21 cellular contexts compared by ENCODE assay signal in the genomic region with DNA sequence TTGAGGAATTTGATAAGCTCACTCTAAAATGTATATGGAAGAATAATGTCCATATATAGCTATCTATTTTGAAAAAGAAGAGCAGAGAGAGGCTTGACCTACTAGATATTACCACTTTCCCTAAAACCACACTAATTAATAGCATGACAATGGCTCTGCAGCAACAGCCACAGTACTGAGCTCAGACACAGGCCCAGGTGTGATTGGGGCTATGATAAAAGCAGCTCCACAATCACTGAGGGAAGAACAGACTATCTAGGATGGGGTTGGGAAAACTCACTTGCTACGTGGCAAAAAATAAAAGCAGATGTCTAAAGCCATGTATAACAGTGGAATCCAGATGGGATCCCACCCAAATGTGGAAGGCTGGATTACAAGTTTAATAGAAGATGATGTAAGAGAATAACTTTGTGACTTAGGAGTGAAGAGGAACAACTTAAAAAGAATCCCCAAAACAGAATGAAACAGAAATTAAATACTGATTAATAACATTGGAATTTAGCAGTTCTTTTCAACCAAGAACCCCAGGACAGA.
"Had no signal": no experiment of that assay in that cellular context is flagged by ENCODE, and none has a peak within 500 bp of the region (broad histone marks: within the 10 kb centered on the region; RNA-seq: fewer than 3 reads in every experiment).

No MANE protein-coding gene starts in this region.

- H3K4me3 ChIP-seq: sigmoid colon, thoracic aorta, upper lobe of left lung had no signal

- ATAC-seq: activated CD4-positive, CD25-positive, alpha-beta regulatory T cell treated with anti-CD3 and anti-CD28 coated beads, Interleukin-2, amount 50 U/mL, for 24 hours; activated CD8-positive, alpha-beta T cell treated with anti-CD3 and anti-CD28 coated beads for 36 hours; activated naive CD8-positive, alpha-beta T cell treated with anti-CD3 and anti-CD28 coated beads, Interleukin-2, amount 50 U/mL, for 24 hours; left cardiac atrium; natural killer cell treated with Interleukin-12 subunit alpha and Interleukin-12 subunit beta and Interleukin-15 and Interleukin-18, amount 100 ng/mL, for 72 hours had no signal

- H3K4me1 ChIP-seq: sigmoid colon had no signal

- DNase-seq: activated CD4-positive, alpha-beta T cell treated with anti-CD3 and anti-CD28 coated beads, Interleukin-2, amount 10 ng/mL, durations not matched to agents 24 days and 14 days; activated CD8-positive, alpha-beta T cell treated with anti-CD3 and anti-CD28 coated beads for 36 hours; activated gamma-delta T cell; activated naive CD4-positive, alpha-beta T cell treated with anti-CD3 and anti-CD28 coated beads, Interleukin-2, amount 50 U/mL, for 16 hours; activated naive CD8-positive, alpha-beta T cell treated with anti-CD3 and anti-CD28 coated beads, Interleukin-2, amount 50 U/mL, for 24 hours; cortex of kidney; hippocampal formation; islet precursor cell; left cardiac atrium; retina; sigmoid colon; stimulated activated CD4-positive, alpha-beta T cell treated with anti-CD3 and anti-CD28 coated beads, Interleukin-2, amount 100 ng/mL, for 48 hours; stimulated activated CD8-positive, alpha-beta memory T cell treated with anti-CD3 and anti-CD28 coated beads, Interleukin-4, amount 100 ng/mL, for 48 hours; stimulated activated naive CD4-positive, alpha-beta T cell; upper lobe of left lung had no signal

- H3K4me3 Mint-ChIP-seq: activated CD4-positive, alpha-beta T cell treated with anti-CD3 and anti-CD28 coated beads, Interleukin-2, amount 10 ng/mL, durations not matched to agents 24 days and 14 days; activated CD8-positive, alpha-beta T cell treated with anti-CD3 and anti-CD28 coated beads for 36 hours; activated naive CD8-positive, alpha-beta T cell treated with anti-CD3 and anti-CD28 coated beads, Interleukin-2, amount 50 U/mL, for 24 hours; activated T-helper 1 cell treated with anti-CD3 and anti-CD28 coated beads, Interleukin-12 subunit alpha, Interleukin-12 subunit beta, Interleukin-2, Interleukin-4 antibody, amounts not matched to agents 30 ng/mL and 10 ng/mL and 1 ng/mL, durations not matched to agents 14 hours and 24 hours and 36 hours; natural killer cell treated with Interleukin-12 subunit alpha and Interleukin-12 subunit beta and Interleukin-15 and Interleukin-18, amount 100 ng/mL, for 72 hours had no signal

- H3K27ac Mint-ChIP-seq: activated CD4-positive, alpha-beta T cell treated with anti-CD3 and anti-CD28 coated beads, Interleukin-2, amount 10 ng/mL, durations not matched to agents 24 days and 14 days; activated CD8-positive, alpha-beta T cell treated with anti-CD3 and anti-CD28 coated beads for 36 hours; activated naive CD8-positive, alpha-beta T cell treated with anti-CD3 and anti-CD28 coated beads, Interleukin-2, amount 50 U/mL, for 24 hours; activated T-helper 1 cell treated with anti-CD3 and anti-CD28 coated beads, Interleukin-12 subunit alpha, Interleukin-12 subunit beta, Interleukin-2, Interleukin-4 antibody, amounts not matched to agents 30 ng/mL and 10 ng/mL and 1 ng/mL, durations not matched to agents 14 hours and 24 hours and 36 hours; progenitor cell of endocrine pancreas had no signal

- H3K27ac ChIP-seq: epithelial cell of prostate, sigmoid colon, thoracic aorta, upper lobe of left lung had no signal

- H3K9me3 Mint-ChIP-seq: activated CD4-positive, alpha-beta T cell treated with anti-CD3 and anti-CD28 coated beads, Interleukin-2, amount 10 ng/mL, durations not matched to agents 24 days and 14 days; activated CD8-positive, alpha-beta T cell treated with anti-CD3 and anti-CD28 coated beads for 36 hours; activated naive CD8-positive, alpha-beta T cell treated with anti-CD3 and anti-CD28 coated beads, Interleukin-2, amount 50 U/mL, for 24 hours; activated T-helper 1 cell treated with anti-CD3 and anti-CD28 coated beads, Interleukin-12 subunit alpha, Interleukin-12 subunit beta, Interleukin-2, Interleukin-4 antibody, amounts not matched to agents 30 ng/mL and 10 ng/mL and 1 ng/mL, durations not matched to agents 14 hours and 24 hours and 36 hours; natural killer cell treated with Interleukin-12 subunit alpha and Interleukin-12 subunit beta and Interleukin-15 and Interleukin-18, amount 100 ng/mL, for 72 hours had no signal

- H3K27me3 Mint-ChIP-seq: activated CD8-positive, alpha-beta T cell treated with anti-CD3 and anti-CD28 coated beads for 36 hours; activated naive CD8-positive, alpha-beta T cell treated with anti-CD3 and anti-CD28 coated beads, Interleukin-2, amount 50 U/mL, for 24 hours had no signal

- H3K9me3 ChIP-seq: sigmoid colon, thoracic aorta, upper lobe of left lung had no signal

- H3K36me3 Mint-ChIP-seq: natural killer cell treated with Interleukin-12 subunit alpha and Interleukin-12 subunit beta and Interleukin-15 and Interleukin-18, amount 100 ng/mL, for 72 hours had no signal

- H3K36me3 ChIP-seq: sigmoid colon, thoracic aorta, upper lobe of left lung had no signal

- H3K27me3 ChIP-seq: sigmoid colon, upper lobe of left lung had no signal
